30 cellular contexts compared by ENCODE assay signal in the genomic region with DNA sequence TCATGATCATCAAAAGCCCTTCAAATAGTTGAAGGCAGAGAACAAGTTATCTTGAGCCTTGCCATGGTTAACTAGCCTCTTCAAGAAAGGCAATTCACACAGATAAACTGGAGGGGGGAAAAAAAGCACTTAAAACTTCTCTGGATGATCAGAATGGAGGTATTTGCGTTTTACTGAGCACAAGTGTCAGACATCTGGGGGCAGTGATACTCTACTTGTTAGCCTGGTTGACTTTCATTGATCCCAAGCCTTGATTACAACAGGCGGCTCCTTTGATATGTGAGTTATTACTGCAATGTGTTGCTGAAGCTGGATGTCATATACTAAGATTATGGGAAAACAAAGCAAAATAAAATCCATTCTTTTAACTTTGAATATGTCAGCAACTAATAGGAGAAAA.
"Had no signal": no experiment of that assay in that cellular context is flagged by ENCODE, and none has a peak within 500 bp of the region (broad histone marks: within the 10 kb centered on the region; RNA-seq: fewer than 3 reads in every experiment).

No MANE protein-coding gene starts in this region.

- H3K36me3 Mint-ChIP-seq: activated CD4-positive, alpha-beta memory T cell treated with anti-CD3 and anti-CD28 coated beads for 36 hours; activated naive CD4-positive, alpha-beta T cell treated with anti-CD3 and anti-CD28 coated beads, Interleukin-2, amount 10 ng/mL, durations not matched to agents 7 days and 5 days; activated naive CD8-positive, alpha-beta T cell; brain had no signal

- H3K9me3 Mint-ChIP-seq: activated B cell treated with CpG ODN at 0.5 μM for 24 hours; activated CD4-positive, alpha-beta memory T cell treated with anti-CD3 and anti-CD28 coated beads for 36 hours; activated naive CD4-positive, alpha-beta T cell treated with anti-CD3 and anti-CD28 coated beads, Interleukin-2, amount 10 ng/mL, durations not matched to agents 7 days and 5 days; activated naive CD8-positive, alpha-beta T cell treated with anti-CD3 and anti-CD28 coated beads, Interleukin-2, amount 50 U/mL, for 24 hours; activated T-cell treated with anti-CD3 and anti-CD28 coated beads, Interleukin-2, amount 50 U/mL, for 4 hours; activated T-helper 1 cell treated with anti-CD3 and anti-CD28 coated beads, Interleukin-12 subunit alpha, Interleukin-12 subunit beta, Interleukin-2, Interleukin-4 antibody, amounts not matched to agents 30 ng/mL and 10 ng/mL and 1 ng/mL, durations not matched to agents 14 hours and 24 hours and 36 hours; brain had no signal

- H3K27me3 Mint-ChIP-seq: brain had no signal

- H3K4me1 Mint-ChIP-seq: activated B cell treated with CpG ODN at 0.5 μM for 24 hours; activated naive CD4-positive, alpha-beta T cell treated with anti-CD3 and anti-CD28 coated beads, Interleukin-2, amount 10 ng/mL, durations not matched to agents 7 days and 5 days; activated naive CD8-positive, alpha-beta T cell treated with anti-CD3 and anti-CD28 coated beads, Interleukin-2, amount 50 U/mL, for 24 hours had no signal

- H3K4me3 Mint-ChIP-seq: activated B cell treated with CpG ODN at 0.5 μM for 24 hours; activated CD4-positive, alpha-beta memory T cell treated with anti-CD3 and anti-CD28 coated beads for 36 hours; activated naive CD4-positive, alpha-beta T cell treated with anti-CD3 and anti-CD28 coated beads, Interleukin-2, amount 10 ng/mL, durations not matched to agents 7 days and 5 days; activated naive CD8-positive, alpha-beta T cell; activated naive CD8-positive, alpha-beta T cell treated with anti-CD3 and anti-CD28 coated beads, Interleukin-2, amount 50 U/mL, for 24 hours; activated T-cell treated with anti-CD3 and anti-CD28 coated beads, Interleukin-2, amount 50 U/mL, for 4 hours; activated T-helper 1 cell treated with anti-CD3 and anti-CD28 coated beads, Interleukin-12 subunit alpha, Interleukin-12 subunit beta, Interleukin-2, Interleukin-4 antibody, amounts not matched to agents 30 ng/mL and 10 ng/mL and 1 ng/mL, durations not matched to agents 14 hours and 24 hours and 36 hours; brain had no signal

- H3K27ac Mint-ChIP-seq: activated B cell treated with CpG ODN at 0.5 μM for 24 hours; activated CD4-positive, alpha-beta memory T cell treated with anti-CD3 and anti-CD28 coated beads for 36 hours; activated naive CD4-positive, alpha-beta T cell treated with anti-CD3 and anti-CD28 coated beads, Interleukin-2, amount 10 ng/mL, durations not matched to agents 7 days and 5 days; activated naive CD8-positive, alpha-beta T cell; activated naive CD8-positive, alpha-beta T cell treated with anti-CD3 and anti-CD28 coated beads, Interleukin-2, amount 50 U/mL, for 24 hours; activated T-helper 1 cell treated with anti-CD3 and anti-CD28 coated beads, Interleukin-12 subunit alpha, Interleukin-12 subunit beta, Interleukin-2, Interleukin-4 antibody, amounts not matched to agents 30 ng/mL and 10 ng/mL and 1 ng/mL, durations not matched to agents 14 hours and 24 hours and 36 hours; brain had no signal

- ATAC-seq: activated naive CD8-positive, alpha-beta T cell treated with anti-CD3 and anti-CD28 coated beads, Interleukin-2, amount 50 U/mL, for 24 hours; activated T-cell treated with anti-CD3 and anti-CD28 coated beads, Interleukin-2, amount 50 U/mL, for 4 hours had no signal

- H3K27ac ChIP-seq: VCaP had no signal

- DNase-seq: activated B cell treated with CpG ODN at 0.5 μM for 24 hours; activated CD4-positive, alpha-beta memory T cell treated with anti-CD3 and anti-CD28 coated beads for 36 hours; activated CD4-positive, alpha-beta T cell treated with anti-CD3 and anti-CD28 coated beads for 4 hours; activated CD4-positive, alpha-beta T cell treated with anti-CD3 and anti-CD28 coated beads, Interleukin-2, amount 50 U/mL, for 1 hour; activated CD4-positive, CD25-positive, alpha-beta regulatory T cell treated with anti-CD3 and anti-CD28 coated beads, Interleukin-2, amount 50 U/mL, for 72 hours; activated CD8-positive, alpha-beta memory T cell treated with anti-CD3 and anti-CD28 coated beads, Interleukin-2, amount 50 U/mL, for 4 hours; activated naive CD4-positive, alpha-beta T cell treated with anti-CD3 and anti-CD28 coated beads, Interleukin-2, amount 10 ng/mL, durations not matched to agents 7 days and 5 days; activated naive CD8-positive, alpha-beta T cell treated with anti-CD3 and anti-CD28 coated beads, Interleukin-2, amount 50 U/mL, for 24 hours; activated T-cell treated with anti-CD3 and anti-CD28 coated beads for 4 hours; activated T-cell treated with anti-CD3 and anti-CD28 coated beads, Interleukin-2, amount 50 U/mL, for 4 hours; anterior cingulate cortex; caudate nucleus; Karpas-422; KBM-7; NCI-H1048; NCI-H1105 treated with DMSO at 0.1 percent for 48 hours; NCI-H1436; NCI-H1694; NCI-H2029; NCI-H345; NCI-H524 treated with DMSO at 0.1 percent for 48 hours; NK-92 treated with Interleukin-12 subunit alpha and Interleukin-12 subunit beta, amount 100 ng/mL, for 24 hours; Right ventricle myocardium superior; SW 1271; T-helper 1 cell; T-helper 9 cell had no signal
